In genomic region chrX:155612312-155613224, GRCh38 we compare ENCODE assay signal across 1 cellular context.
TF ChIP-seq lines count a peak whose summit lies in the region.

SPRY3 (plus strand) TSS chrX:155612586.
TMLHE (minus strand) TSS chrX:155612952; CDS start chrX:155545276, 67,676 bp downstream.

TF ChIP-seq in H1, 55 proteins besides CTCF, POLR2A, EP300 and RAD21:
- TF ChIP-seq CHD2 (IDR thresholded peaks at IDR 0.05; ENCODE audit: low read length) = no peak
- peak; percentile 47 for TF ChIP-seq TAF1 (IDR thresholded peaks at IDR 0.05; ENCODE audit: low read depth, low read length)
- no peak for TF ChIP-seq GABPA (IDR thresholded peaks at IDR 0.05; ENCODE audit: borderline replicate concordance, insufficient read depth, low read length)
- TF ChIP-seq RXRA (IDR thresholded peaks at IDR 0.05; ENCODE audit: insufficient read depth, low read depth, low read length) = no peak
- TF ChIP-seq PHF8 (conservative IDR thresholded peaks at IDR 0.05; ENCODE audit: low read depth, low read length) = peak; percentile 52; the same call in 1 of the 2 replicates
- peak; percentile 73 for TF ChIP-seq ASH2L (IDR thresholded peaks at IDR 0.05; ENCODE audit: low read length)
- TF ChIP-seq POLR2AphosphoS5 (IDR thresholded peaks at IDR 0.05; ENCODE audit: low read depth, low read length) = peak; percentile 38
- TF ChIP-seq, protein P1, sequence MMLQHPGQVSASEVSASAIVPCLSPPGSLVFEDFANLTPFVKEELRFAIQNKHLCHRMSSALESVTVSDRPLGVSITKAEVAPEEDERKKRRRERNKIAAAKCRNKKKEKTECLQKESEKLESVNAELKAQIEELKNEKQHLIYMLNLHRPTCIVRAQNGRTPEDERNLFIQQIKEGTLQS (IDR thresholded peaks at IDR 0.05; ENCODE audit: insufficient read depth, low read depth, low read length) = no peak
- peak; percentile 57 for TF ChIP-seq KDM4A (IDR thresholded peaks at IDR 0.05; ENCODE audit: low read depth, low read length, severe bottlenecking)
- peak; percentile 65; the same call in 1 of the 2 replicates for TF ChIP-seq RBBP5 (IDR thresholded peaks at IDR 0.05; ENCODE audit: borderline replicate concordance, low read depth, low read length)
- peak; percentile 65 for TF ChIP-seq CREB1 (IDR thresholded peaks at IDR 0.05)
